Comparison of ENCODE assay signal across 8 cellular contexts in the genomic region with DNA sequence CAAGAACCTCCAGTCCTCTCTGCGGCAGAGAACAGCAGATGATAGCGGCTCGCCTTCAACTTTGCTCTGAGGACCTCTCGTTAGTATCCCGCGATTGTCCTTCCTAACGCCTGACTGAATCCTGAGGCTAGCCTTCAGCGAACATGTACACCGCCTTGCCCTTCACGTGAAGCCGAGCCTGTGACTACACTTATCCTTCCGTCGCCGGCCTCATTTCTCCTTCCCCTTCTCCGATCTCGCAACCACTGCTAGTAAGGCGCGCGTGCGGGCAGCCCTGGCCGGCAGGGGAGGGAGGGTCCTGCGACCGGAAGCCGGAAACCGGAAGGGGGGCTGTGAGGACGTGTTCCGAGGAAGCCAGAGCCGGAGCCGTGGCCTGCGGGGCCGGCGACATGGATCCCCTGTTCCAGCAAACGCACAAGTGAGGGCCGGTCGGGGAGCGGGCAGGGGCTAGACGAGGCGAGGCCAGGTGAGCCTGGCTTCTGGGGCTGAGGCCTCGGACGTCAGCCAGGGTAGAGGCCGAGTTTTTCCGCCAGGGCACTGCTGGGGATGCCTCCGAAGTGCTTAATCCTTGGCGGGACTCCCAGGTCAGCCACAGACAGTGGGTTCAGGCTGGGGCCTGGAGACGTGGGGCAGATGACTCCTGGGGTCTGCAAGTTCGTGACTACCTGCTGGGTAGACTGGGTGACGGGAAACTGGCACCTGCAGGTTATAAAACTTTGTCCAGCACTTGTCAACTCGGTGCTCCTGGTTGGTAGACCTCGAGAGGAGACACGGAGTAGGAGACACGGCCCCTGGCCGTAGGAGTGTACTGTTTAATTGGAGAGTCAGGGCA. TPM values are rescaled to one million over a fixed set of nuclear protein-coding genes. Genes with fewer than 3 reads are reported as not detected.
DNase-seq lines count a peak whose midpoint lies in the region; TF ChIP-seq lines count a peak whose summit lies in the region.

A gene (plus strand): TSS at position 357 of the 832 bp plus-strand sequence. CDS start 33 bp downstream, at position 390.

- no peak within 1 kb of the TSS for H2BK20ac ChIP-seq in H9 (ENCODE audit: low read depth, low read length, poor library complexity, severe bottlenecking)

- no peaks in the 10 kb centered on the region for H3K23me2 ChIP-seq in H9 (ENCODE audit: insufficient read length, low read depth, low read length, poor library complexity, severe bottlenecking)

- peak within 1 kb of the TSS; percentile 83 for H4K8ac ChIP-seq in H9 (replicated peaks; ENCODE audit: insufficient read length, low read depth, low read length)

- H3K4me3 ChIP-seq in MG63 (peak within 1 kb of the TSS; percentile 89), fibroblast of villous mesenchyme (ENCODE audit: low read depth, low read length) (peak within 1 kb of the TSS; percentile 99), neural progenitor cell (peak within 1 kb of the TSS; percentile 83), stomach smooth muscle (ENCODE audit: low read length in 2 of 2) (peak within 1 kb of the TSS; percentile 99 to 100)

- no peak within 1 kb of the TSS for H2BK120ac ChIP-seq in H9 (ENCODE audit: low read depth, low read length, poor library complexity, severe bottlenecking)

- peak within 1 kb of the TSS; percentile 25 for H3K56ac ChIP-seq in H9 (ENCODE audit: insufficient read length, low read depth, low read length)

- H3K27ac ChIP-seq in H9 (ENCODE audit: insufficient read length, low read depth, low read length) (peak within 1 kb of the TSS; percentile 82), neural progenitor cell (peak within 1 kb of the TSS; percentile 99), stomach smooth muscle (ENCODE audit: low read length) (peak within 1 kb of the TSS; percentile 97)

- H3K36me3 Mint-ChIP-seq in H9 (ENCODE audit: insufficient read depth in 1 of 3, low read depth in 3 of 3) (no peaks in the 10 kb centered on the region), neural progenitor cell (no peaks in the 10 kb centered on the region)

- TF ChIP-seq CTCF in H9 (conservative IDR thresholded peaks at IDR 0.05) (no peak), fibroblast of villous mesenchyme (IDR thresholded peaks at IDR 0.05; ENCODE audit: insufficient read depth, low read depth, low read length) (no peak), neural progenitor cell (IDR thresholded peaks at IDR 0.05) (no peak)

- no peaks in the 10 kb centered on the region for H4K20me1 ChIP-seq in H9 (ENCODE audit: control insufficient read depth, insufficient read depth, insufficient read length)
- peaks cover 33% of the 10 kb centered on the region for H4K20me1 ChIP-seq in neural progenitor cell (ENCODE audit: low read depth)

- H3K79me1 ChIP-seq in H9 (ENCODE audit: insufficient read depth, low read depth, low read length, poor library complexity, severe bottlenecking) = peaks cover 10% of the 10 kb centered on the region

- H4K91ac ChIP-seq in H9 (ENCODE audit: insufficient read length, low read depth, low read length) = no peak within 1 kb of the TSS

- H3K4me2 ChIP-seq in H9 (ENCODE audit: insufficient read depth, insufficient read length, low read length) (peak within 1 kb of the TSS; percentile 69), neural progenitor cell (peak within 1 kb of the TSS; percentile 80)

- H3K27ac Mint-ChIP-seq in H9 = peak within 1 kb of the TSS; percentile 100
- peak within 1 kb of the TSS; percentile 100 for H3K27ac Mint-ChIP-seq in neural progenitor cell

- peak within 1 kb of the TSS; percentile 80 to 86 for H3K4me3 Mint-ChIP-seq in H9
- peak within 1 kb of the TSS; percentile 92 for H3K4me3 Mint-ChIP-seq in neural progenitor cell

- peaks cover 12% of the 10 kb centered on the region for H3F3A ChIP-seq in neural progenitor cell (ENCODE audit: low read depth)

- H2AFZ ChIP-seq in H9 (ENCODE audit: low read length) (peak within 1 kb of the TSS; percentile 97), neural progenitor cell (replicated peaks) (peak within 1 kb of the TSS; percentile 98)

- H3K4ac ChIP-seq in H9 (ENCODE audit: low read depth, low read length) = no peak within 1 kb of the TSS

- peaks cover 21% of the 10 kb centered on the region; the same call in 1 of the 2 replicates for H3K79me2 ChIP-seq in H9 (ENCODE audit: insufficient read depth, low read length)
- peaks cover 59% of the 10 kb centered on the region for H3K79me2 ChIP-seq in neural progenitor cell (ENCODE audit: low read depth)

- H2BK15ac ChIP-seq in H9 (ENCODE audit: low read depth, low read length) = no peak within 1 kb of the TSS; the same call in 1 of the 2 replicates

- peaks cover 9 to 10% of the 10 kb centered on the region in 2 experiments; a peak in 3 of 4 replicates for H3K4me1 Mint-ChIP-seq in H9
- H3K4me1 Mint-ChIP-seq in neural progenitor cell = peaks cover 13% of the 10 kb centered on the region

- peak within 1 kb of the TSS; percentile 100 for H3K18ac ChIP-seq in H9 (ENCODE audit: insufficient read length, low read depth, low read length)

- peak; percentile 95 for DNase-seq in H9
- DNase-seq in MG63 = peak; percentile 92
- peak; percentile 62 for DNase-seq in SIG-M5 (lab: John Stamatoyannopoulos, UW)
- peak; percentile 67 for DNase-seq in activated gamma-delta T cell (lab: John Stamatoyannopoulos, UW)
- DNase-seq in fibroblast of villous mesenchyme (ENCODE audit: low read depth) = peak; percentile 92
- DNase-seq in neural progenitor cell (ENCODE audit: low spot score) = peak; percentile 90

- peak within 1 kb of the TSS; percentile 88 for H4K5ac ChIP-seq in H9 (ENCODE audit: insufficient read length, low read depth, low read length)

- H3K9ac ChIP-seq in ES-I3 (ENCODE audit: low read depth, low read length) (peak within 1 kb of the TSS; percentile 96), H9 (ENCODE audit: extremely low read depth, insufficient read length, low read length) (peak within 1 kb of the TSS; percentile 95), neural progenitor cell (peak within 1 kb of the TSS; percentile 92), stomach smooth muscle (ENCODE audit: low read length in 2 of 2) (peak within 1 kb of the TSS; percentile 99)

- H2AK5ac ChIP-seq in H9 (ENCODE audit: insufficient read length, low read length) = no peak within 1 kb of the TSS

- H3K4me1 ChIP-seq in ES-I3 (ENCODE audit: insufficient read depth, low read length) (peaks cover 7% of the 10 kb centered on the region; the same call in 1 of the 2 replicates), H9 (ENCODE audit: insufficient read depth, low read length) (no peaks in the 10 kb centered on the region), neural progenitor cell (peaks cover 9% of the 10 kb centered on the region), stomach smooth muscle (ENCODE audit: control insufficient read depth, insufficient read depth, low read length) (no peaks in the 10 kb centered on the region)

- no peak within 1 kb of the TSS for H3K23ac ChIP-seq in H9 (ENCODE audit: insufficient read length, low read depth, low read length)

- H3K9me3 ChIP-seq in ES-I3 (ENCODE audit: control insufficient read depth, insufficient read depth, low read length) (no peaks in the 10 kb centered on the region), H9 (ENCODE audit: control insufficient read depth, low read depth, low read length) (no peaks in the 10 kb centered on the region), MG63 (peaks cover 3% of the 10 kb centered on the region; the same call in 1 of the 2 replicates), neural progenitor cell (ENCODE audit: low read depth) (no peaks in the 10 kb centered on the region), stomach smooth muscle (ENCODE audit: control insufficient read depth in 2 of 2, low read length in 2 of 2) (no peaks in the 10 kb centered on the region)

- H2BK5ac ChIP-seq in H9 (ENCODE audit: insufficient read length, low read length) = peak within 1 kb of the TSS; percentile 99

- no CpG with 5 or more reads among the region's 52 CpGs for WGBS in H9 (ENCODE audit: extremely low coverage, insufficient read length, low lambda C conversion rate)

- H3K14ac ChIP-seq in H9 (ENCODE audit: insufficient read depth, low read length) = peak within 1 kb of the TSS; percentile 99

- H3K9me3 Mint-ChIP-seq in H9 (no peaks in the 10 kb centered on the region), neural progenitor cell (no peaks in the 10 kb centered on the region)

- H3K27me3 ChIP-seq in H9 (ENCODE audit: insufficient read depth, low read length) (no peaks in the 10 kb centered on the region), MG63 (no peaks in the 10 kb centered on the region), neural progenitor cell (no peaks in the 10 kb centered on the region), stomach smooth muscle (ENCODE audit: control insufficient read depth in 1 of 2, insufficient read depth in 2 of 2, low read length in 2 of 2) (no peaks in the 10 kb centered on the region)

- H3K27me3 Mint-ChIP-seq in H9 (ENCODE audit: low read depth) (peaks cover 2% of the 10 kb centered on the region; the same call in 1 of the 2 replicates), neural progenitor cell (ENCODE audit: insufficient read depth, low read depth) (peaks cover 4% of the 10 kb centered on the region)

- no peaks in the 10 kb centered on the region for H3K36me3 ChIP-seq in ES-I3 (ENCODE audit: insufficient read depth, low read length)
- peaks cover 22% of the 10 kb centered on the region for H3K36me3 ChIP-seq in MG63
- no peaks in the 10 kb centered on the region for H3K36me3 ChIP-seq in neural progenitor cell
- no peaks in the 10 kb centered on the region for H3K36me3 ChIP-seq in stomach smooth muscle (ENCODE audit: control insufficient read depth in 2 of 2, insufficient read depth in 2 of 2, low read length in 2 of 2)

- H2BK12ac ChIP-seq in H9 (ENCODE audit: insufficient read length, low read depth, low read length) = no peak within 1 kb of the TSS

- H3T11ph ChIP-seq in H9 (ENCODE audit: low read length) = no peak within 1 kb of the TSS

RNA-seq across cellular contexts. Expression of the gene that starts here (rescaled TPM):
- total RNA-seq in H9 (2021) = 48.9 and 53.5 TPM in 2 replicates
- 27.1 and 32.2 TPM in 2 replicates for total RNA-seq in MG63 (2014; rRNA removed; shearing (Covaris generic); ENCODE audit: low replicate concordance)
- total RNA-seq in fibroblast of villous mesenchyme = 55.7 and 65.6 TPM in 2 replicates
- total RNA-seq in neural progenitor cell (ENCODE audit: low replicate concordance) = 29.2 and 33.6 TPM in 2 replicates

Comparison
In these comparisons a context has a peak if more than half of its experiments do, and no peak if none do; other contexts are left out.
1. Peak in every context shown above with its lines: DNase-seq, H3K4me3 ChIP-seq and H3K27ac ChIP-seq.